In genomic region chr12:48122065-48122834, GRCh38 we compare ENCODE assay signal across 1 cellular context.
TF ChIP-seq lines count a peak whose summit lies in the region.

No MANE protein-coding gene starts in this region.

TF ChIP-seq in K562, 482 proteins besides CTCF, POLR2A, EP300 and RAD21:
- TF ChIP-seq PKNOX1 (IDR thresholded peaks at IDR 0.05) (peak; percentile 74), MEIS2 (IDR thresholded peaks at IDR 0.05; ENCODE audit: partially characterized antibody) (peak; percentile 8), FOXP1 (CRISPR knock-in tag; IDR thresholded peaks at IDR 0.05) (no peak), FOXM1 (IDR thresholded peaks at IDR 0.05; ENCODE audit: low read depth) (no peak), FOXM1 (CRISPR knock-in tag; IDR thresholded peaks at IDR 0.05; ENCODE audit: low read depth) (no peak), NFIC (IDR thresholded peaks at IDR 0.05) (peak; percentile 65; the same call in 1 of the 2 replicates)
